10 cellular contexts compared by ENCODE assay signal in genomic region chr4:14177987-14178386, GRCh38.
DNase-seq lines count a peak whose midpoint lies in the region; ATAC-seq, FAIRE-seq and TF ChIP-seq lines count a peak whose summit lies in the region.
"Had no signal": no experiment of that assay in that cellular context is flagged by ENCODE, and none has a peak within 500 bp of the region (broad histone marks: within the 10 kb centered on the region; RNA-seq: fewer than 3 reads in every experiment).

No MANE protein-coding gene starts in this region.

- ATAC-seq in GM18508 (IDR thresholded peaks at IDR 0.05; ENCODE audit: insufficient read depth, unreplicated experiment): peak; percentile 71
- peak; percentile 87 for ATAC-seq in GM21390 (IDR thresholded peaks at IDR 0.05; ENCODE audit: unreplicated experiment)
- ATAC-seq in HG03378 (IDR thresholded peaks at IDR 0.05; ENCODE audit: unreplicated experiment): peak; percentile 88

- DNase-seq in kidney: no peak
- DNase-seq in putamen (ENCODE audit: low spot score): no peak
- no peak for DNase-seq in GM19240 (ENCODE audit: insufficient read length, low spot score)
- DNase-seq in NCI-H510A (lab: John Stamatoyannopoulos, UW): no peak
- no peak for DNase-seq in NCI-H524 treated with DMSO at 0.1 percent for 48 hours (lab: John Stamatoyannopoulos, UW)

- peaks cover 9 to 12% of the 10 kb centered on the region in 2 donors for H3K4me1 ChIP-seq in kidney (ENCODE audit: control insufficient read depth in 1 of 2, insufficient read depth in 1 of 2, low read depth in 1 of 2, low read length in 2 of 2)
- H3K4me1 ChIP-seq: SJSA1 had no signal

- H3K9ac ChIP-seq in kidney (ENCODE audit: low read length in 2 of 2): no peak overlapping the region

- intact Hi-C loops in kidney (cut with DNase I): no loop called here

- FAIRE-seq in kidney (lab: Jason Lieb, UNC): no peak

- H3K36me3 ChIP-seq in kidney (ENCODE audit: control insufficient read depth in 1 of 2, insufficient read depth in 2 of 2, low read length in 2 of 2): no peaks in the 10 kb centered on the region
- H3K36me3 ChIP-seq: cardiac muscle cell, SJSA1 had no signal

- H3K9me3 ChIP-seq in kidney (ENCODE audit: control insufficient read depth in 1 of 2, low read length in 2 of 2): no peaks in the 10 kb centered on the region
- H3K9me3 ChIP-seq: SJSA1 had no signal

- H3K4me3 ChIP-seq in kidney (ENCODE audit: low read length in 2 of 2): no peak overlapping the region
- H3K4me3 ChIP-seq: cardiac muscle cell, SJSA1 had no signal

- TF ChIP-seq CTCF in kidney (IDR thresholded peaks at IDR 0.05; ENCODE audit: borderline replicate concordance, extremely low read depth, insufficient read depth): no peak

- peak overlapping the region; percentile 27 to 52 for H3K27ac ChIP-seq in kidney (ENCODE audit: low read depth in 2 of 2, low read length in 2 of 2)
- H3K27ac ChIP-seq: cardiac muscle cell, SJSA1 had no signal
